10 cellular contexts compared by ENCODE assay signal in genomic region chr17:68539536-68540469, GRCh38. TPM values are rescaled to one million over a fixed set of nuclear protein-coding genes. Genes with fewer than 3 reads are reported as not detected.
A peak's percentile ranks its signal among the peaks of the same experiment; 100 is the strongest.
DNase-seq lines count a peak whose midpoint lies in the region; ATAC-seq, FAIRE-seq and TF ChIP-seq lines count a peak whose summit lies in the region.
"Had no signal": no experiment of that assay in that cellular context is flagged by ENCODE, and none has a peak within 500 bp of the region (broad histone marks: within the 10 kb centered on the region; RNA-seq: fewer than 3 reads in every experiment).

No MANE protein-coding gene starts in this region.

- no peak overlapping the region for H3K4me2 ChIP-seq in HepG2 (ENCODE audit: low read depth, low read length)

- H3K4me3 ChIP-seq in ascending aorta (no peak overlapping the region), HepG2 (replicated peaks in 1 of 3; ENCODE audit: insufficient read depth in 1 of 3, low read depth in 2 of 3, low read length in 3 of 3) (no peak overlapping the region)

- H2AFZ ChIP-seq in HepG2 (ENCODE audit: low read length), result no peak overlapping the region

- POLR2A ChIA-PET in HepG2 (lab: Yijun Ruan, JAX), result interaction anchor here (1.1 to 1.8 kb wide), 3 partner anchors 27 to 75 kb away, joined by 3 to 6 read pairs (median 6); partner anchors contain the start of genes FAM20A and PRKAR1A
- POLR2A ChIA-PET in activated CD8-positive, alpha-beta T cell treated with anti-CD3 and anti-CD28 coated beads for 36 hours (lab: Charles Lee), result no interaction called here

- DNase-seq in AG09319 (ENCODE audit: extremely low read depth, low read depth) (no peak), GM20000 (ENCODE audit: low spot score) (no peak), ascending aorta (ENCODE audit: low spot score in 2 of 2) (no peak), HepG2 (ENCODE audit: low spot score) (peak; percentile 24), dedifferentiated amniotic fluid mesenchymal stem cell (ENCODE audit: extremely low spot score) (no peak), NCI-H82 (lab: John Stamatoyannopoulos, UW) (no peak)
- no peak for DNase-seq in activated CD8-positive, alpha-beta T cell treated with anti-CD3 and anti-CD28 coated beads for 36 hours
- DNase-seq: KBM-7, midbrain had no signal

- TF ChIP-seq POLR2A in HepG2 (IDR thresholded peaks at IDR 0.05; ENCODE audit: insufficient read depth in 1 of 2, low read depth in 2 of 2, low read length in 2 of 2), result 0 out of 4 replicates have a peak, but pooled peaks of 1 of the 2 experiments have one; percentile 15

- in situ Hi-C loops in HepG2 (cut with HindIII; ENCODE audit: extremely low pct_ligation_motif_present, low pct_unique_long_range_greater_than_20kb), result loop anchor here (5.0 kb wide), 2 partner anchors 57 to 222 kb away; no protein-coding TSS in a partner anchor

- H3K27ac Mint-ChIP-seq in activated CD8-positive, alpha-beta T cell treated with anti-CD3 and anti-CD28 coated beads for 36 hours, result no peak overlapping the region

- H4K20me1 ChIP-seq in HepG2 (ENCODE audit: insufficient read depth, low read length), result no peaks in the 10 kb centered on the region

- no peak for FAIRE-seq in HepG2 (lab: Jason Lieb, UNC)

- CTCF ChIA-PET in HepG2 (lab: Yijun Ruan, JAX; ENCODE audit: low intra/inter-chr PET ratio, low total read pairs), result no interaction called here
- CTCF ChIA-PET in activated CD8-positive, alpha-beta T cell treated with anti-CD3 and anti-CD28 coated beads for 36 hours (lab: Charles Lee), result interaction anchor here (0.7 to 1.5 kb wide), 2 partner anchors 75 to 232 kb away, joined by 3 to 4 read pairs; no protein-coding TSS in a partner anchor

- peak; percentile 4 for ATAC-seq in HepG2
- no peak for ATAC-seq in activated CD8-positive, alpha-beta T cell treated with anti-CD3 and anti-CD28 coated beads for 36 hours
- ATAC-seq in HG03457 (IDR thresholded peaks at IDR 0.05; ENCODE audit: unreplicated experiment), result no peak

- TF ChIP-seq CTCF in AG09319 (IDR thresholded peaks at IDR 0.05; ENCODE audit: low read depth, low read length) (peak; percentile 28), GM20000 (IDR thresholded peaks at IDR 0.05; ENCODE audit: extremely low read depth, missing control alignments) (peak; percentile 28), ascending aorta (IDR thresholded peaks at IDR 0.05) (peak in 2 of 3 experiments; percentile 6 to 8), HepG2 (CRISPR knock-in tag; IDR thresholded peaks at IDR 0.05) (peak; percentile 59)
- no peak for TF ChIP-seq CTCF in activated CD8-positive, alpha-beta T cell treated with anti-CD3 and anti-CD28 coated beads for 36 hours (IDR thresholded peaks at IDR 0.05)

- H3K4me3 Mint-ChIP-seq in activated CD8-positive, alpha-beta T cell treated with anti-CD3 and anti-CD28 coated beads for 36 hours, result no peak overlapping the region

- no peaks in the 10 kb centered on the region for H3K4me1 ChIP-seq in ascending aorta
- peaks cover 16% of the 10 kb centered on the region for H3K4me1 ChIP-seq in HepG2 (ENCODE audit: insufficient read depth, low read length)

- no peak for TF ChIP-seq RAD21 in HepG2 (CRISPR knock-in tag; IDR thresholded peaks at IDR 0.05)

- no peak for TF ChIP-seq EP300 in HepG2 (IDR thresholded peaks at IDR 0.05; ENCODE audit: low read depth in 2 of 2, low read length in 2 of 2)
- no peak for TF ChIP-seq EP300 in HepG2 (CRISPR knock-in tag; IDR thresholded peaks at IDR 0.05; ENCODE audit: borderline replicate concordance)

- no TSS peak for BruUV-seq in HepG2 (replicated peaks; lab: Mats Ljungman, UMichigan)

- H3K27ac ChIP-seq in ascending aorta, result no peak overlapping the region
- no peak overlapping the region for H3K27ac ChIP-seq in HepG2 (ENCODE audit: extremely low read length, insufficient read depth, low read length)

- no peaks in the 10 kb centered on the region for H3K27me3 ChIP-seq in ascending aorta
- no peaks in the 10 kb centered on the region for H3K27me3 ChIP-seq in HepG2 (ENCODE audit: control insufficient read depth in 1 of 2, insufficient read depth in 2 of 2, low read length in 2 of 2)

- H3K9me3 Mint-ChIP-seq in activated CD8-positive, alpha-beta T cell treated with anti-CD3 and anti-CD28 coated beads for 36 hours, result no peaks in the 10 kb centered on the region

- peaks cover 10% of the 10 kb centered on the region for H3K36me3 Mint-ChIP-seq in activated CD8-positive, alpha-beta T cell treated with anti-CD3 and anti-CD28 coated beads for 36 hours (ENCODE audit: low read depth)

- H3K36me3 ChIP-seq in ascending aorta, result peaks cover 15 to 33% of the 10 kb centered on the region in 2 donors
- H3K36me3 ChIP-seq in HepG2 (replicated peaks in 1 of 2; ENCODE audit: control insufficient read depth in 1 of 2, insufficient read depth in 2 of 2, low read length in 2 of 2), result peaks cover 19 to 29% of the 10 kb centered on the region in 2 experiments

- 91% methylated on average over 20 of the region's 20 CpGs for WGBS in HepG2 (ENCODE audit: low lambda C conversion rate)

- H3K9me3 ChIP-seq in ascending aorta (no peaks in the 10 kb centered on the region), HepG2 (ENCODE audit: low read length) (no peaks in the 10 kb centered on the region)

- no peaks in the 10 kb centered on the region for H3K79me2 ChIP-seq in HepG2 (ENCODE audit: insufficient read depth, low read length)

- H3K9ac ChIP-seq in HepG2 (ENCODE audit: insufficient read depth, low read depth, low read length), result no peak overlapping the region

- no peaks in the 10 kb centered on the region for H3K4me1 Mint-ChIP-seq in activated CD8-positive, alpha-beta T cell treated with anti-CD3 and anti-CD28 coated beads for 36 hours (ENCODE audit: low read depth)

- intact Hi-C loops in ascending aorta (cut with DNase I), result no loop called here
- intact Hi-C loops in HepG2 (cut with micrococcal nuclease; ENCODE audit: unreplicated experiment), result no loop called here
- intact Hi-C loops in activated CD8-positive, alpha-beta T cell treated with anti-CD3 and anti-CD28 coated beads for 36 hours (cut with micrococcal nuclease), result loop anchor here (10.0 kb wide), 1 partner anchor 215 kb away; no protein-coding TSS in a partner anchor

- H3K27me3 Mint-ChIP-seq in activated CD8-positive, alpha-beta T cell treated with anti-CD3 and anti-CD28 coated beads for 36 hours, result no peaks in the 10 kb centered on the region

TF ChIP-seq in HepG2, 621 proteins besides CTCF, POLR2A, EP300 and RAD21 (continues in another document):
- TF ChIP-seq FIP1L1 (IDR thresholded peaks at IDR 0.05; ENCODE audit: borderline replicate concordance, insufficient read depth, low read depth, low read length) (no peak), RORA (CRISPR knock-in tag; IDR thresholded peaks at IDR 0.05) (no peak), ZNF24 (IDR thresholded peaks at IDR 0.05) (peak; percentile 20; the same call in 1 of the 2 replicates), KDM2A (CRISPR knock-in tag; IDR thresholded peaks at IDR 0.05; ENCODE audit: borderline replicate concordance, low read depth) (peak; percentile 17; the same call in 1 of the 2 replicates), NONO (IDR thresholded peaks at IDR 0.05) (no peak), NONO (CRISPR knock-in tag; conservative IDR thresholded peaks at IDR 0.05) (no peak), SSRP1 (CRISPR knock-in tag; IDR thresholded peaks at IDR 0.05) (no peak), CREBL2 (CRISPR knock-in tag; IDR thresholded peaks at IDR 0.05; ENCODE audit: borderline replicate concordance) (no peak), ZGPAT (CRISPR knock-in tag; IDR thresholded peaks at IDR 0.05) (peak; percentile 39; the same call in 1 of the 2 replicates), ZSCAN31 (CRISPR knock-in tag; IDR thresholded peaks at IDR 0.05; ENCODE audit: low read depth) (no peak), AGO2 (optimal IDR thresholded peaks at IDR 0.05; ENCODE audit: low read depth, low read length) (peak; percentile 22)

RNA-seq across cellular contexts. Expression of gene PRKAR1A, which starts 27.6 kb away (rescaled TPM):
- total RNA-seq in ascending aorta (233 TPM), HepG2 (2016; rRNA removed; fragmentation: Illumina TruSeq; extraction: Trizol) (266 and 335 TPM in 2 replicates)
- total RNA-seq in HepG2 (2016; cell fraction: cytosol; rRNA removed; fragmentation: Illumina TruSeq; extraction: Trizol; ENCODE audit: low read depth), result 24.5 and 25.0 TPM in 2 replicates
- total RNA-seq in HepG2 (2016; cell fraction: insoluble cytoplasmic fraction; rRNA removed; fragmentation: Illumina TruSeq; extraction: Trizol), result 274 and 331 TPM in 2 replicates
- total RNA-seq in HepG2 (2016; cell fraction: membrane; rRNA removed; fragmentation: Illumina TruSeq; extraction: Trizol), result 50.4 and 51.0 TPM in 2 replicates
- total RNA-seq in HepG2 (2016; cell fraction: nucleus; rRNA removed; fragmentation: Illumina TruSeq; extraction: Trizol), result 144 and 151 TPM in 2 replicates
- polyA plus RNA-seq in HepG2 (2011; rRNA removed), result 250 and 265 TPM in 2 replicates
- polyA plus RNA-seq in HepG2 (2011; cell fraction: cytosol; rRNA removed), result 227 and 241 TPM in 2 replicates
- polyA plus RNA-seq in HepG2 (2011; cell fraction: nucleus; rRNA removed), result 192 and 209 TPM in 2 replicates
- polyA plus RNA-seq in HepG2 (2012), result 200 and 223 TPM in 2 replicates
- polyA plus RNA-seq in HepG2 (2016; cell fraction: cytosol; fragmentation: Illumina TruSeq; extraction: Trizol; ENCODE audit: low read depth), result 19.1 and 23.5 TPM in 2 replicates
- 302 and 333 TPM in 2 replicates for polyA plus RNA-seq in HepG2 (2016; cell fraction: insoluble cytoplasmic fraction; fragmentation: Illumina TruSeq; extraction: Trizol; ENCODE audit: low read depth)
- polyA plus RNA-seq in HepG2 (2016; cell fraction: membrane; fragmentation: Illumina TruSeq; extraction: Trizol; ENCODE audit: low read depth), result 32.1 and 33.4 TPM in 2 replicates
- polyA plus RNA-seq in HepG2 (2016; cell fraction: nucleus; fragmentation: Illumina TruSeq; extraction: Trizol; ENCODE audit: insufficient read depth, low read depth), result 152 and 173 TPM in 2 replicates
- 250 and 886 TPM in 2 replicates for polyA minus RNA-seq in HepG2 (2011; rRNA and poly(A)+ RNA removed; ENCODE audit: low replicate concordance)
- 449 and 493 TPM in 2 replicates for polyA minus RNA-seq in HepG2 (2011; cell fraction: cytosol; rRNA and poly(A)+ RNA removed)
- 609 and 625 TPM in 2 replicates for polyA minus RNA-seq in HepG2 (2011; cell fraction: nucleus; rRNA and poly(A)+ RNA removed)
- total RNA-seq in activated CD8-positive, alpha-beta T cell treated with anti-CD3 and anti-CD28 coated beads for 36 hours, result 100 to 1,000 TPM; 157 to 168 TPM
